Comparison of ENCODE assay signal across 9 cellular contexts in genomic region chr14:87994974-87995373, GRCh38. TPM values are rescaled to one million over a fixed set of nuclear protein-coding genes. Genes with fewer than 3 reads are reported as not detected.
DNase-seq lines count a peak whose midpoint lies in the region; ATAC-seq lines count a peak whose summit lies in the region.
"Had no signal": no experiment of that assay in that cellular context is flagged by ENCODE, and none has a peak within 500 bp of the region (broad histone marks: within the 10 kb centered on the region; RNA-seq: fewer than 3 reads in every experiment).

No MANE protein-coding gene starts in this region.

- peak overlapping the region; percentile 97 to 99 for H3K27ac Mint-ChIP-seq in natural killer cell treated with Interleukin-12 subunit alpha and Interleukin-12 subunit beta and Interleukin-15 and Interleukin-18, amount 100 ng/mL, for 72 hours

- H3K4me3 Mint-ChIP-seq in natural killer cell treated with Interleukin-12 subunit alpha and Interleukin-12 subunit beta and Interleukin-15 and Interleukin-18, amount 100 ng/mL, for 72 hours: peak overlapping the region; percentile 90

- peaks cover 37% of the 10 kb centered on the region for H3K4me1 ChIP-seq in SJCRH30

- DNase-seq in SJCRH30 (peak; percentile 77 to 93), retina (no peak), NCI-H146 (lab: John Stamatoyannopoulos, UW) (no peak), NCI-H526 (lab: John Stamatoyannopoulos, UW) (no peak), SIG-M5 treated with dmso at 0.1 percent for 504 hours (lab: John Stamatoyannopoulos, UW; ENCODE audit: unreplicated experiment) (no peak)
- peak; percentile 87 for DNase-seq in natural killer cell treated with Interleukin-12 subunit alpha and Interleukin-12 subunit beta and Interleukin-15 and Interleukin-18, amount 100 ng/mL, for 72 hours (ENCODE audit: low spot score)

- H3K36me3 ChIP-seq in SJCRH30: no peaks in the 10 kb centered on the region

- peak overlapping the region; percentile 97 for H3K27ac ChIP-seq in SJCRH30

- H3K27me3 Mint-ChIP-seq in natural killer cell treated with Interleukin-12 subunit alpha and Interleukin-12 subunit beta and Interleukin-15 and Interleukin-18, amount 100 ng/mL, for 72 hours: no peaks in the 10 kb centered on the region

- no peaks in the 10 kb centered on the region for H3K27me3 ChIP-seq in SJCRH30

- ATAC-seq in GM18520 (IDR thresholded peaks at IDR 0.05; ENCODE audit: unreplicated experiment) (peak; percentile 41), GM21786 (IDR thresholded peaks at IDR 0.05; ENCODE audit: unreplicated experiment) (peak; percentile 31)
- peak; percentile 73 to 76 for ATAC-seq in natural killer cell treated with Interleukin-12 subunit alpha and Interleukin-12 subunit beta and Interleukin-15 and Interleukin-18, amount 100 ng/mL, for 72 hours

- H3K4me1 Mint-ChIP-seq in natural killer cell treated with Interleukin-12 subunit alpha and Interleukin-12 subunit beta and Interleukin-15 and Interleukin-18, amount 100 ng/mL, for 72 hours (ENCODE audit: low read depth in 2 of 2): peaks cover 74 to 88% of the 10 kb centered on the region in 2 donors

- H3K4me3 ChIP-seq in SJCRH30: peak overlapping the region; percentile 17; the same call in 1 of the 2 replicates
- H3K4me3 ChIP-seq: lung had no signal

- no peaks in the 10 kb centered on the region for H3K9me3 Mint-ChIP-seq in natural killer cell treated with Interleukin-12 subunit alpha and Interleukin-12 subunit beta and Interleukin-15 and Interleukin-18, amount 100 ng/mL, for 72 hours

- peaks cover 5% of the 10 kb centered on the region for H3K36me3 Mint-ChIP-seq in natural killer cell treated with Interleukin-12 subunit alpha and Interleukin-12 subunit beta and Interleukin-15 and Interleukin-18, amount 100 ng/mL, for 72 hours

- no peaks in the 10 kb centered on the region for H3K9me3 ChIP-seq in SJCRH30 (replicated peaks)

RNA-seq across cellular contexts. Expression of gene GALC, which starts 2.0 kb away (rescaled TPM):
- total RNA-seq in SJCRH30 (2014; rRNA removed; shearing (Covaris generic)): 1.5 and 1.8 TPM in 2 replicates
- 10 to 100 TPM; 25.1 to 27.0 TPM for total RNA-seq in natural killer cell treated with Interleukin-12 subunit alpha and Interleukin-12 subunit beta and Interleukin-15 and Interleukin-18, amount 100 ng/mL, for 72 hours

RNA-seq across cellular contexts. Expression of gene GPR65, which starts 10.0 kb away (rescaled TPM):
- 0.04 and 0.05 TPM in 2 replicates for total RNA-seq in SJCRH30 (2014; rRNA removed; shearing (Covaris generic))
- 10 to 100 TPM; 20.4 to 35.0 TPM for total RNA-seq in natural killer cell treated with Interleukin-12 subunit alpha and Interleukin-12 subunit beta and Interleukin-15 and Interleukin-18, amount 100 ng/mL, for 72 hours

Comparison
In these comparisons a context has a peak if more than half of its experiments do, and no peak if none do; other contexts are left out.
1. DNase-seq: peak in SJCRH30 (2 of 2) and natural killer cell treated with Interleukin-12 subunit alpha and Interleukin-12 subunit beta and Interleukin-15 and Interleukin-18, amount 100 ng/mL, for 72 hours (single experiment); none in retina (single experiment), NCI-H146 (single experiment), NCI-H526 (0 of 2) and SIG-M5 treated with dmso at 0.1 percent for 504 hours (single experiment).
2. RNA of gene GPR65, which starts 10.0 kb away (total RNA-seq): 20.4 to 35.0 TPM in natural killer cell treated with Interleukin-12 subunit alpha and Interleukin-12 subunit beta and Interleukin-15 and Interleukin-18, amount 100 ng/mL, for 72 hours; 0.04 to 0.05 TPM in SJCRH30; every median in the first group is over 10 times any median in the second.
3. Peak in every context shown above with its lines, with median percentiles within 50 percentile points of each other: ATAC-seq.